In the genomic region with DNA sequence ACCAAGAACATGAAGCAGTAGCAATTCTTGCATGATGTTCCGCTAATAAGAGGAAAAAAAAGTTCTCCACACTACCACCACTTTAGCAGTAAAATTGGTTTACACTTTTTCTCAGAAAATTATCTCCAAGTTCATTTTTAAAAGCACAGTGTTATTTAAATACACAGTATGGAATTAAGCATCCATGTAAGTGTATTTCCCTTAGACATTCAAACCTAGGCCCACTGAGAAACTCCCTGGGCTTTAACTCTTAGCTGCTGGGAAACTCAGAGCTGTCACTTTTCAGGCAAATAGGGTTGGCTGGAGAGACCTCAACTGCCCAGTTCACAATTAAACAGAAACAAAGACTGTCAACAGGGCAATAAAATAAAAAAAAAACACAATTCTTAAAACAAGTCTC, we compare ENCODE assay signal across 1 cellular context.
TF ChIP-seq lines count a peak whose summit lies in the region.

No MANE protein-coding gene starts in this region.

TF ChIP-seq in H1, 55 proteins besides CTCF, POLR2A, EP300 and RAD21 (continued from another document):
- TF ChIP-seq NANOG (IDR thresholded peaks at IDR 0.05; ENCODE audit: insufficient read depth, low read depth, low read length, poor library complexity, severe bottlenecking), result no peak
